9 cellular contexts compared by ENCODE assay signal in genomic region chr15:58839485-58839884, GRCh38.
A peak's percentile ranks its signal among the peaks of the same experiment; 100 is the strongest.
DNase-seq lines count a peak whose midpoint lies in the region; ATAC-seq and TF ChIP-seq lines count a peak whose summit lies in the region.
"Had no signal": no experiment of that assay in that cellular context is flagged by ENCODE, and none has a peak within 500 bp of the region (broad histone marks: within the 10 kb centered on the region; RNA-seq: fewer than 3 reads in every experiment).

No MANE protein-coding gene starts in this region.

- no peak overlapping the region for H3K27ac Mint-ChIP-seq in neural progenitor cell
- no peak overlapping the region for H3K27ac Mint-ChIP-seq in naive thymus-derived CD8-positive, alpha-beta T cell
- H3K27ac Mint-ChIP-seq: T-helper 2 cell treated with Interferon-gamma antibody and Interleukin-4, amounts not matched to agents 5 μg/mL and 100 μg/mL, for 36 hours had no signal

- H3K9me3 Mint-ChIP-seq in neural progenitor cell: no peaks in the 10 kb centered on the region
- no peaks in the 10 kb centered on the region for H3K9me3 Mint-ChIP-seq in naive thymus-derived CD8-positive, alpha-beta T cell
- H3K9me3 Mint-ChIP-seq: T-helper 2 cell treated with Interferon-gamma antibody and Interleukin-4, amounts not matched to agents 5 μg/mL and 100 μg/mL, for 36 hours had no signal

- no peak overlapping the region for H2AK5ac ChIP-seq in IMR-90 (ENCODE audit: low read depth, low read length)

- H3K14ac ChIP-seq in IMR-90 (replicated peaks; ENCODE audit: low read depth, low read length): no peak overlapping the region

- in situ Hi-C loops in IMR-90 (cut with MboI; ENCODE audit: low sequenced_read_pairs): no loop called here

- no peak overlapping the region for H4K8ac ChIP-seq in IMR-90 (ENCODE audit: low read depth in 2 of 2, low read length in 2 of 2)

- H3K9me3 ChIP-seq in IMR-90 (ENCODE audit: control insufficient read depth, insufficient read depth, low read length): no peaks in the 10 kb centered on the region
- no peaks in the 10 kb centered on the region for H3K9me3 ChIP-seq in neural progenitor cell (ENCODE audit: low read depth)

- CTCF ChIA-PET in IMR-90 (lab: Yijun Ruan, JAX): interaction anchor here (0.6 kb wide), 1 partner anchor 12 kb away, joined by 3 read pairs; no protein-coding TSS in a partner anchor

- peaks cover 9% of the 10 kb centered on the region for H3K36me3 ChIP-seq in IMR-90 (ENCODE audit: control insufficient read depth, insufficient read depth, low read length)
- H3K36me3 ChIP-seq in neural progenitor cell: no peaks in the 10 kb centered on the region

- BruUV-seq in IMR-90 (replicated peaks; lab: Mats Ljungman, UMichigan): no TSS peak

- H3K9ac ChIP-seq in IMR-90 (ENCODE audit: low read depth, low read length) (no peak overlapping the region), neural progenitor cell (no peak overlapping the region)

- H2BK20ac ChIP-seq in IMR-90 (ENCODE audit: low read depth, low read length): no peak overlapping the region

- no peaks in the 10 kb centered on the region for H4K20me1 ChIP-seq in IMR-90 (ENCODE audit: insufficient read depth, low read length)
- H4K20me1 ChIP-seq in neural progenitor cell (ENCODE audit: low read depth): no peaks in the 10 kb centered on the region

- no peak overlapping the region for H3K4me3 ChIP-seq in IMR-90 (ENCODE audit: insufficient read depth, low read depth, low read length)
- no peak overlapping the region for H3K4me3 ChIP-seq in neural progenitor cell
- no peak overlapping the region for H3K4me3 ChIP-seq in dorsolateral prefrontal cortex
- H3K4me3 ChIP-seq: skin epidermis had no signal

- no peak overlapping the region for H2AK9ac ChIP-seq in IMR-90 (replicated peaks; ENCODE audit: low read depth, low read length, poor library complexity)

- peaks cover 9% of the 10 kb centered on the region for H3K36me3 Mint-ChIP-seq in neural progenitor cell
- H3K36me3 Mint-ChIP-seq in naive thymus-derived CD8-positive, alpha-beta T cell: peaks cover 0 to 28% (median 6%) of the 10 kb centered on the region in 3 donors

- H3K27ac ChIP-seq in IMR-90 (ENCODE audit: insufficient read depth, low read length): no peak overlapping the region
- no peak overlapping the region for H3K27ac ChIP-seq in neural progenitor cell
- no peak overlapping the region for H3K27ac ChIP-seq in dorsolateral prefrontal cortex
- H3K27ac ChIP-seq: skin epidermis had no signal

- POLR2A ChIA-PET in IMR-90 (lab: Charles Lee; ENCODE audit: unreplicated experiment): no interaction called here
- POLR2A ChIA-PET in naive thymus-derived CD8-positive, alpha-beta T cell (lab: Charles Lee): no interaction called here

- H3K4me3 Mint-ChIP-seq in neural progenitor cell: no peak overlapping the region
- H3K4me3 Mint-ChIP-seq in naive thymus-derived CD8-positive, alpha-beta T cell: no peak overlapping the region
- H3K4me3 Mint-ChIP-seq: T-helper 2 cell treated with Interferon-gamma antibody and Interleukin-4, amounts not matched to agents 5 μg/mL and 100 μg/mL, for 36 hours had no signal

- no peaks in the 10 kb centered on the region for H3K4me1 Mint-ChIP-seq in neural progenitor cell
- H3K4me1 Mint-ChIP-seq in naive thymus-derived CD8-positive, alpha-beta T cell: no peaks in the 10 kb centered on the region

- H3K27me3 ChIP-seq in IMR-90 (ENCODE audit: control insufficient read depth, insufficient read depth, low read length) (no peaks in the 10 kb centered on the region), neural progenitor cell (no peaks in the 10 kb centered on the region), dorsolateral prefrontal cortex (no peaks in the 10 kb centered on the region)

- no peak overlapping the region for H3K18ac ChIP-seq in IMR-90 (ENCODE audit: low read depth, low read length)

- no peak overlapping the region for H3K23ac ChIP-seq in IMR-90 (ENCODE audit: low read depth, low read length)

- no peaks in the 10 kb centered on the region for H3K79me2 ChIP-seq in neural progenitor cell (ENCODE audit: low read depth)

- 80% methylated on average over 1 of the region's 1 CpG; no CpG with 5 or more reads in 1 of the 2 experiments for WGBS in IMR-90 (ENCODE audit: extremely low coverage in 2 of 2, insufficient read length in 1 of 2), 2 experiments

- H3K56ac ChIP-seq in IMR-90 (ENCODE audit: extremely low read depth, insufficient read depth, low read length): no peak overlapping the region

- dilution Hi-C loops in IMR-90 (cut with HindIII; ENCODE audit: low sequenced_read_pairs, unreplicated experiment): no loop called here

- no peak overlapping the region for H2BK120ac ChIP-seq in IMR-90 (ENCODE audit: low read depth, low read length)

- peak; percentile 38 for TF ChIP-seq CTCF in GM10266 (IDR thresholded peaks at IDR 0.05; ENCODE audit: control insufficient read depth, insufficient read depth, low read depth, missing control alignments)
- TF ChIP-seq CTCF in IMR-90 (conservative IDR thresholded peaks at IDR 0.05; ENCODE audit: low read depth, low read length): 0 out of 2 replicates have a peak, but pooled peaks have one; percentile 10
- peak; percentile 34 for TF ChIP-seq CTCF in neural progenitor cell (IDR thresholded peaks at IDR 0.05)
- TF ChIP-seq CTCF in dorsolateral prefrontal cortex (IDR thresholded peaks at IDR 0.05 in 54 of 56, conservative IDR thresholded peaks at IDR 0.05 in 2 of 56; ENCODE audit: low read depth in 1 of 56, partially characterized antibody in 56 of 56): peak in 11 of 56 donors; percentile 7 to 32 (median 18)

- ATAC-seq in IMR-90 (ENCODE audit: low read depth): no peak
- ATAC-seq in naive thymus-derived CD8-positive, alpha-beta T cell: no peak

- no peak overlapping the region for H4K91ac ChIP-seq in IMR-90 (ENCODE audit: insufficient read depth, low read depth, low read length)

- H4K5ac ChIP-seq in IMR-90 (ENCODE audit: low read depth, low read length): no peak overlapping the region

- no peaks in the 10 kb centered on the region for H3K27me3 Mint-ChIP-seq in neural progenitor cell (ENCODE audit: insufficient read depth, low read depth)
- no peaks in the 10 kb centered on the region for H3K27me3 Mint-ChIP-seq in naive thymus-derived CD8-positive, alpha-beta T cell

- intact Hi-C loops in IMR-90 (cut with micrococcal nuclease): no loop called here
- intact Hi-C loops in dorsolateral prefrontal cortex (cut with DNase I): no loop called here

- H3K79me1 ChIP-seq in IMR-90 (ENCODE audit: low read depth in 1 of 2, low read length in 2 of 2): peaks cover 2 to 4% of the 10 kb centered on the region in 2 experiments; a peak in 1 of 4 replicates

- peaks cover 5% of the 10 kb centered on the region for H3F3A ChIP-seq in neural progenitor cell (ENCODE audit: low read depth)

- no peaks in the 10 kb centered on the region for H3K4me1 ChIP-seq in IMR-90 (ENCODE audit: control insufficient read depth, insufficient read depth, low read length)
- peaks cover 6% of the 10 kb centered on the region for H3K4me1 ChIP-seq in neural progenitor cell

- no peaks in the 10 kb centered on the region for H3K9me1 ChIP-seq in IMR-90 (ENCODE audit: insufficient read depth, low read length)

- DNase-seq in GM10266 (ENCODE audit: extremely low spot score): peak; percentile 23
- DNase-seq in IMR-90: peak; percentile 4
- peak; percentile 39 for DNase-seq in amniotic epithelial cell (ENCODE audit: low read depth)
- no peak for DNase-seq in neural progenitor cell (ENCODE audit: low spot score)
- no peak for DNase-seq in naive thymus-derived CD8-positive, alpha-beta T cell
- DNase-seq in NCI-H524 treated with DMSO at 0.1 percent for 48 hours (lab: John Stamatoyannopoulos, UW): no peak
- no peak for DNase-seq in dorsolateral prefrontal cortex

- no peak overlapping the region for H3K4ac ChIP-seq in IMR-90 (ENCODE audit: low read depth, low read length)

- TF ChIP-seq POLR2A in IMR-90 (IDR thresholded peaks at IDR 0.05; ENCODE audit: low read depth, low read length): no peak

- no peak overlapping the region for H2BK5ac ChIP-seq in IMR-90 (ENCODE audit: low read depth, low read length, poor library complexity, severe bottlenecking)

- no peak overlapping the region for H2BK15ac ChIP-seq in IMR-90 (ENCODE audit: low read depth, low read length)

- no peak overlapping the region for H2AFZ ChIP-seq in IMR-90 (replicated peaks; ENCODE audit: low read length, poor library complexity)
- H2AFZ ChIP-seq in neural progenitor cell (replicated peaks): no peak overlapping the region

- H3K4me2 ChIP-seq in IMR-90 (ENCODE audit: low read depth, low read length) (no peak overlapping the region), neural progenitor cell (no peak overlapping the region)

- TF ChIP-seq RAD21 in IMR-90 (IDR thresholded peaks at IDR 0.05; ENCODE audit: low read length): peak; percentile 23; the same call in 1 of the 2 replicates

TF ChIP-seq in IMR-90, 13 proteins besides CTCF, POLR2A, EP300 and RAD21 (continues in another document):
- no peak for TF ChIP-seq CHD1 (IDR thresholded peaks at IDR 0.05; ENCODE audit: low read depth, low read length)
- TF ChIP-seq MAFK (IDR thresholded peaks at IDR 0.05; ENCODE audit: low read depth, low read length): no peak
- TF ChIP-seq, protein P1, sequence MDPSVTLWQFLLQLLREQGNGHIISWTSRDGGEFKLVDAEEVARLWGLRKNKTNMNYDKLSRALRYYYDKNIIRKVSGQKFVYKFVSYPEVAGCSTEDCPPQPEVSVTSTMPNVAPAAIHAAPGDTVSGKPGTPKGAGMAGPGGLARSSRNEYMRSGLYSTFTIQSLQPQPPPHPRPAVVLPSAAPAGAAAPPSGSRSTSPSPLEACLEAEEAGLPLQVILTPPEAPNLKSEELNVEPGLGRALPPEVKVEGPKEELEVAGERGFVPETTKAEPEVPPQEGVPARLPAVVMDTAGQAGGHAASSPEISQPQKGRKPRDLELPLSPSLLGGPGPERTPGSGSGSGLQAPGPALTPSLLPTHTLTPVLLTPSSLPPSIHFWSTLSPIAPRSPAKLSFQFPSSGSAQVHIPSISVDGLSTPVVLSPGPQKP (IDR thresholded peaks at IDR 0.05; ENCODE audit: borderline replicate concordance, low read depth, low read length): no peak
- no peak for TF ChIP-seq CEBPB (IDR thresholded peaks at IDR 0.05; ENCODE audit: low read depth, low read length)
- no peak for TF ChIP-seq MAZ (IDR thresholded peaks at IDR 0.05; ENCODE audit: borderline replicate concordance, low read depth, low read length)
- TF ChIP-seq RCOR1 (IDR thresholded peaks at IDR 0.05; ENCODE audit: insufficient replicate concordance, low read length): no peak
- TF ChIP-seq, protein P2, sequence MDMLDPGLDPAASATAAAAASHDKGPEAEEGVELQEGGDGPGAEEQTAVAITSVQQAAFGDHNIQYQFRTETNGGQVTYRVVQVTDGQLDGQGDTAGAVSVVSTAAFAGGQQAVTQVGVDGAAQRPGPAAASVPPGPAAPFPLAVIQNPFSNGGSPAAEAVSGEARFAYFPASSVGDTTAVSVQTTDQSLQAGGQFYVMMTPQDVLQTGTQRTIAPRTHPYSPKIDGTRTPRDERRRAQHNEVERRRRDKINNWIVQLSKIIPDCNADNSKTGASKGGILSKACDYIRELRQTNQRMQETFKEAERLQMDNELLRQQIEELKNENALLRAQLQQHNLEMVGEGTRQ (IDR thresholded peaks at IDR 0.05; ENCODE audit: low read depth, low read length): no peak
- no peak for TF ChIP-seq FOS (IDR thresholded peaks at IDR 0.05; ENCODE audit: low read depth, low read length)
- no peak for TF ChIP-seq MXI1 (IDR thresholded peaks at IDR 0.05; ENCODE audit: borderline replicate concordance, low read depth, low read length)
- TF ChIP-seq BHLHE40 (IDR thresholded peaks at IDR 0.05; ENCODE audit: low read depth, low read length): no peak

Comparison
In these comparisons a context has a peak if more than half of its experiments do, and no peak if none do; other contexts are left out.
1. DNase-seq: peak in GM10266 (single experiment), IMR-90 (single experiment) and amniotic epithelial cell (single experiment); none in neural progenitor cell (single experiment), naive thymus-derived CD8-positive, alpha-beta T cell (0 of 10), NCI-H524 treated with DMSO at 0.1 percent for 48 hours (single experiment) and dorsolateral prefrontal cortex (0 of 10).